In the genomic region with DNA sequence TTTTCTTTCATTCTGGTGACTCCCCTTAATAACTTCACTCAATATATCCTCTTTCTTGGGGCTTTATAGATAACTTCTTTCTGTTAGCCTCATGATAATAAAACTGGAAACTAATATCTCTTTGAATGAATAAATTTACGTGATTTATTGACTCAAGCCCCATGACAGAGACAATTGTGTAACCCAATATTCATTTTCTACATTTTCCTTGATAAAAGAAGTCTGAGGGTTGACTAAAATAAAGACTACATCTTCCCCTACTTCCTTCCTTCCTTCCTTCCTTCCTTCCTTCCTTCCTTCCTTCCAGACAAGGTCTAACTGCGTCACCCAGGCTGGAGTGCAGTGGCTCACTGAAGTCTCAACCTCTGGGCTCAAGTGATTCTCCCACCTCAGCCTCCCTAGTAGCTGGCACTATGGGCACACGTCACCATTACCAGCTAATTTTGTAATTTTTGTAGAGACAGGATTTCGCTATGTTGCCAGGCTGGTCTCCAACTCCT, we compare ENCODE assay signal across 40 cellular contexts.
"Had no signal": no experiment of that assay in that cellular context is flagged by ENCODE, and none has a peak within 500 bp of the region (broad histone marks: within the 10 kb centered on the region; RNA-seq: fewer than 3 reads in every experiment).

No MANE protein-coding gene starts in this region.

- H3K9me3 Mint-ChIP-seq: activated CD4-positive, alpha-beta T cell treated with anti-CD3 and anti-CD28 coated beads, Interleukin-2, amount 10 ng/mL, durations not matched to agents 7 days and 5 days; activated naive CD4-positive, alpha-beta T cell treated with anti-CD3 and anti-CD28 coated beads, Interleukin-2, amount 10 ng/mL, durations not matched to agents 7 days and 5 days; activated naive CD4-positive, alpha-beta T cell treated with anti-CD3 and anti-CD28 coated beads, Interleukin-2, amount 50 U/mL, for 24 hours; activated naive CD8-positive, alpha-beta T cell treated with anti-CD3 and anti-CD28 coated beads, Interleukin-2, amount 50 U/mL, for 24 hours had no signal

- FAIRE-seq: bronchial epithelial cell, TTC549 had no signal

- H3K4me3 ChIP-seq: ascending aorta, cardiac muscle cell had no signal

- H3K4me1 ChIP-seq: ascending aorta had no signal

- H3K4me1 Mint-ChIP-seq: activated CD4-positive, alpha-beta memory T cell treated with anti-CD3 and anti-CD28 coated beads, Interleukin-2, amount 10 ng/mL, durations not matched to agents 7 days and 5 days; activated CD4-positive, alpha-beta T cell treated with anti-CD3 and anti-CD28 coated beads for 36 hours; activated CD4-positive, alpha-beta T cell treated with anti-CD3 and anti-CD28 coated beads, Interleukin-2, amount 10 ng/mL, durations not matched to agents 7 days and 5 days; activated CD8-positive, alpha-beta memory T cell treated with anti-CD3 and anti-CD28 coated beads, Interleukin-2, amount 10 ng/mL, durations not matched to agents 7 days and 5 days; activated naive CD4-positive, alpha-beta T cell treated with anti-CD3 and anti-CD28 coated beads, Interleukin-2, amount 10 ng/mL, durations not matched to agents 7 days and 5 days; activated naive CD4-positive, alpha-beta T cell treated with anti-CD3 and anti-CD28 coated beads, Interleukin-2, amount 50 U/mL, for 24 hours; activated naive CD8-positive, alpha-beta T cell treated with anti-CD3 and anti-CD28 coated beads, Interleukin-2, amount 10 ng/mL, durations not matched to agents 7 days and 5 days; activated naive CD8-positive, alpha-beta T cell treated with anti-CD3 and anti-CD28 coated beads, Interleukin-2, amount 50 U/mL, for 24 hours; central memory CD8-positive, alpha-beta T cell had no signal

- H3K36me3 Mint-ChIP-seq: activated CD8-positive, alpha-beta memory T cell treated with anti-CD3 and anti-CD28 coated beads, Interleukin-2, amount 10 ng/mL, durations not matched to agents 7 days and 5 days; activated naive CD4-positive, alpha-beta T cell treated with anti-CD3 and anti-CD28 coated beads, Interleukin-2, amount 10 ng/mL, durations not matched to agents 7 days and 5 days; activated naive CD4-positive, alpha-beta T cell treated with anti-CD3 and anti-CD28 coated beads, Interleukin-2, amount 50 U/mL, for 24 hours; activated naive CD8-positive, alpha-beta T cell; activated naive CD8-positive, alpha-beta T cell treated with anti-CD3 and anti-CD28 coated beads, Interleukin-2, amount 10 ng/mL, durations not matched to agents 7 days and 5 days; brain had no signal

- H3K27me3 Mint-ChIP-seq: activated CD4-positive, alpha-beta memory T cell treated with anti-CD3 and anti-CD28 coated beads, Interleukin-2, amount 10 ng/mL, durations not matched to agents 7 days and 5 days; activated CD4-positive, alpha-beta T cell treated with anti-CD3 and anti-CD28 coated beads for 36 hours; activated CD4-positive, alpha-beta T cell treated with anti-CD3 and anti-CD28 coated beads, Interleukin-2, amount 10 ng/mL, durations not matched to agents 7 days and 5 days; activated CD8-positive, alpha-beta memory T cell treated with anti-CD3 and anti-CD28 coated beads, Interleukin-2, amount 10 ng/mL, durations not matched to agents 7 days and 5 days; activated naive CD4-positive, alpha-beta T cell treated with anti-CD3 and anti-CD28 coated beads, Interleukin-2, amount 10 ng/mL, durations not matched to agents 7 days and 5 days; activated naive CD8-positive, alpha-beta T cell treated with anti-CD3 and anti-CD28 coated beads, Interleukin-2, amount 10 ng/mL, durations not matched to agents 7 days and 5 days; activated T-cell treated with anti-CD3 and anti-CD28 coated beads, Interleukin-2, amount 50 U/mL, for 24 hours; brain; central memory CD8-positive, alpha-beta T cell had no signal

- H3K4me3 Mint-ChIP-seq: activated CD4-positive, alpha-beta memory T cell treated with anti-CD3 and anti-CD28 coated beads, Interleukin-2, amount 10 ng/mL, durations not matched to agents 7 days and 5 days; activated CD4-positive, alpha-beta T cell treated with anti-CD3 and anti-CD28 coated beads for 36 hours; activated CD4-positive, alpha-beta T cell treated with anti-CD3 and anti-CD28 coated beads, Interleukin-2, amount 10 ng/mL, durations not matched to agents 7 days and 5 days; activated CD8-positive, alpha-beta memory T cell treated with anti-CD3 and anti-CD28 coated beads, Interleukin-2, amount 10 ng/mL, durations not matched to agents 7 days and 5 days; activated CD8-positive, alpha-beta T cell treated with anti-CD3 and anti-CD28 coated beads, Interleukin-2, amount 10 ng/mL, durations not matched to agents 7 days and 5 days; activated naive CD4-positive, alpha-beta T cell treated with anti-CD3 and anti-CD28 coated beads, Interleukin-2, amount 10 ng/mL, durations not matched to agents 7 days and 5 days; activated naive CD4-positive, alpha-beta T cell treated with anti-CD3 and anti-CD28 coated beads, Interleukin-2, amount 50 U/mL, for 24 hours; activated naive CD8-positive, alpha-beta T cell; activated naive CD8-positive, alpha-beta T cell treated with anti-CD3 and anti-CD28 coated beads, Interleukin-2, amount 10 ng/mL, durations not matched to agents 7 days and 5 days; activated naive CD8-positive, alpha-beta T cell treated with anti-CD3 and anti-CD28 coated beads, Interleukin-2, amount 50 U/mL, for 24 hours; activated T-cell treated with anti-CD3 and anti-CD28 coated beads, Interleukin-2, amount 50 U/mL, for 24 hours; brain; central memory CD8-positive, alpha-beta T cell; T-helper 1 cell treated with Interleukin-12 subunit alpha and Interleukin-12 subunit beta and Interleukin-4 antibody, amounts not matched to agents 30 μg/mL and 1 μg/mL, for 36 hours; T-helper 2 cell treated with Interferon-gamma antibody and Interleukin-4, amounts not matched to agents 5 μg/mL and 100 μg/mL, for 36 hours; WTC11 had no signal

- H3K27me3 ChIP-seq: ascending aorta, cardiac muscle cell had no signal

- DNase-seq: activated CD4-positive, alpha-beta memory T cell treated with anti-CD3 and anti-CD28 coated beads, Interleukin-2, amount 10 ng/mL, durations not matched to agents 7 days and 5 days; activated CD4-positive, alpha-beta T cell treated with anti-CD3 and anti-CD28 coated beads for 1 hour; activated CD4-positive, alpha-beta T cell treated with anti-CD3 and anti-CD28 coated beads for 36 hours; activated CD4-positive, alpha-beta T cell treated with anti-CD3 and anti-CD28 coated beads for 48 hours; activated CD4-positive, alpha-beta T cell treated with anti-CD3 and anti-CD28 coated beads, Interleukin-2, amount 10 ng/mL, durations not matched to agents 7 days and 5 days; activated CD4-positive, alpha-beta T cell treated with anti-CD3 and anti-CD28 coated beads, Interleukin-2, amount 50 U/mL, for 48 hours; activated CD4-positive, CD25-positive, alpha-beta regulatory T cell; activated CD8-positive, alpha-beta memory T cell treated with anti-CD3 and anti-CD28 coated beads for 24 hours; activated CD8-positive, alpha-beta memory T cell treated with anti-CD3 and anti-CD28 coated beads, Interleukin-2, amount 10 ng/mL, durations not matched to agents 7 days and 5 days; activated CD8-positive, alpha-beta memory T cell treated with anti-CD3 and anti-CD28 coated beads, Interleukin-2, amount 50 U/mL, for 48 hours; activated CD8-positive, alpha-beta T cell treated with anti-CD3 and anti-CD28 coated beads, Interleukin-2, amount 10 ng/mL, durations not matched to agents 7 days and 5 days; activated effector memory CD4-positive, alpha-beta T cell treated with Interleukin-2 at 50 U/mL for 16 hours; activated gamma-delta T cell; activated naive CD4-positive, alpha-beta T cell treated with anti-CD3 and anti-CD28 coated beads, Interleukin-2, amount 10 ng/mL, durations not matched to agents 7 days and 5 days; activated naive CD4-positive, alpha-beta T cell treated with Interleukin-2 at 50 U/mL for 16 hours; activated naive CD8-positive, alpha-beta T cell treated with anti-CD3 and anti-CD28 coated beads, Interleukin-2, amount 10 ng/mL, durations not matched to agents 7 days and 5 days; activated naive CD8-positive, alpha-beta T cell treated with anti-CD3 and anti-CD28 coated beads, Interleukin-2, amount 50 U/mL, for 24 hours; activated T-cell treated with anti-CD3 and anti-CD28 coated beads, Interleukin-2, amount 50 U/mL, for 24 hours; activated T-cell treated with anti-CD3 and anti-CD28 coated beads, Interleukin-2, amount 50 U/mL, for 48 hours; amygdala; anterior cingulate cortex; caudate nucleus; cerebellar nuclear complex; T-helper 1 cell; T-helper 2 cell; T-helper 9 cell; WERI-Rb-1 had no signal

- H3K36me3 ChIP-seq: ascending aorta, cardiac muscle cell, WERI-Rb-1 had no signal

- H3K27ac ChIP-seq: ascending aorta, cardiac muscle cell, WERI-Rb-1 had no signal

- ATAC-seq: activated CD4-positive, alpha-beta T cell treated with anti-CD3 and anti-CD28 coated beads for 36 hours; activated CD4-positive, CD25-positive, alpha-beta regulatory T cell treated with anti-CD3 and anti-CD28 coated beads, Interleukin-2, amount 50 U/mL, for 24 hours; activated CD8-positive, alpha-beta memory T cell treated with anti-CD3 and anti-CD28 coated beads, Interleukin-2, amount 10 ng/mL, durations not matched to agents 7 days and 5 days; activated CD8-positive, alpha-beta T cell treated with anti-CD3 and anti-CD28 coated beads, Interleukin-2, amount 10 ng/mL, durations not matched to agents 7 days and 5 days; activated naive CD8-positive, alpha-beta T cell treated with anti-CD3 and anti-CD28 coated beads, Interleukin-2, amount 50 U/mL, for 24 hours; WTC11 had no signal

- H3K27ac Mint-ChIP-seq: activated CD4-positive, alpha-beta memory T cell treated with anti-CD3 and anti-CD28 coated beads, Interleukin-2, amount 10 ng/mL, durations not matched to agents 7 days and 5 days; activated CD4-positive, alpha-beta T cell treated with anti-CD3 and anti-CD28 coated beads for 36 hours; activated CD4-positive, alpha-beta T cell treated with anti-CD3 and anti-CD28 coated beads, Interleukin-2, amount 10 ng/mL, durations not matched to agents 7 days and 5 days; activated CD8-positive, alpha-beta memory T cell treated with anti-CD3 and anti-CD28 coated beads, Interleukin-2, amount 10 ng/mL, durations not matched to agents 7 days and 5 days; activated CD8-positive, alpha-beta T cell treated with anti-CD3 and anti-CD28 coated beads, Interleukin-2, amount 10 ng/mL, durations not matched to agents 7 days and 5 days; activated naive CD4-positive, alpha-beta T cell treated with anti-CD3 and anti-CD28 coated beads, Interleukin-2, amount 10 ng/mL, durations not matched to agents 7 days and 5 days; activated naive CD4-positive, alpha-beta T cell treated with anti-CD3 and anti-CD28 coated beads, Interleukin-2, amount 50 U/mL, for 24 hours; activated naive CD8-positive, alpha-beta T cell; activated naive CD8-positive, alpha-beta T cell treated with anti-CD3 and anti-CD28 coated beads, Interleukin-2, amount 10 ng/mL, durations not matched to agents 7 days and 5 days; activated naive CD8-positive, alpha-beta T cell treated with anti-CD3 and anti-CD28 coated beads, Interleukin-2, amount 50 U/mL, for 24 hours; activated T-cell treated with anti-CD3 and anti-CD28 coated beads, Interleukin-2, amount 50 U/mL, for 24 hours; activated T-helper 2 cell treated with anti-CD3 and anti-CD28 coated beads, Interferon-gamma antibody, Interleukin-2, Interleukin-4, amounts not matched to agents 10 μg/mL and 5 μg/mL and 100 μg/mL, durations not matched to agents 14 hours and 24 hours and 36 hours; brain; T-helper 1 cell treated with Interleukin-12 subunit alpha and Interleukin-12 subunit beta and Interleukin-4 antibody, amounts not matched to agents 30 μg/mL and 1 μg/mL, for 36 hours; T-helper 2 cell treated with Interferon-gamma antibody and Interleukin-4, amounts not matched to agents 5 μg/mL and 100 μg/mL, for 36 hours; WTC11 had no signal
